In genomic region chr14:84894254-84894653, GRCh38 we compare ENCODE assay signal across 13 cellular contexts.
DNase-seq lines count a peak whose midpoint lies in the region; ATAC-seq and TF ChIP-seq lines count a peak whose summit lies in the region.
"Had no signal": no experiment of that assay in that cellular context is flagged by ENCODE, and none has a peak within 500 bp of the region (broad histone marks: within the 10 kb centered on the region; RNA-seq: fewer than 3 reads in every experiment).

No MANE protein-coding gene starts in this region.

- H3K27me3 ChIP-seq in upper lobe of right lung, result no peaks in the 10 kb centered on the region
- H3K27me3 ChIP-seq: MG63 had no signal

- ATAC-seq in upper lobe of right lung (no peak), HG02623 (IDR thresholded peaks at IDR 0.05; ENCODE audit: unreplicated experiment) (no peak)
- ATAC-seq: CD8-positive, alpha-beta T cell; SK-N-SH treated with all-trans-retinoic acid at 6 μM for 48 hours had no signal

- intact Hi-C loops in upper lobe of right lung (cut with DNase I), result no loop called here

- H3K9me3 ChIP-seq in upper lobe of right lung, result no peaks in the 10 kb centered on the region
- H3K9me3 ChIP-seq: MG63 had no signal

- no peak for TF ChIP-seq CTCF in upper lobe of right lung (IDR thresholded peaks at IDR 0.05)

- H3K4me1 ChIP-seq in upper lobe of right lung, result no peaks in the 10 kb centered on the region

- H3K4me3 ChIP-seq in upper lobe of right lung, result no peak overlapping the region
- H3K4me3 ChIP-seq: MG63 had no signal

- no peaks in the 10 kb centered on the region for H3K36me3 ChIP-seq in upper lobe of right lung
- H3K36me3 ChIP-seq: MG63 had no signal

- peak; percentile 19 for DNase-seq in NCI-H1092 (lab: John Stamatoyannopoulos, UW)
- DNase-seq in NCI-H2081 treated with DMSO at 0.1 percent for 48 hours (lab: John Stamatoyannopoulos, UW), result peak; percentile 6
- DNase-seq in NCI-H524 (lab: John Stamatoyannopoulos, UW), result peak; percentile 16 to 86
- DNase-seq in SHP77 (lab: John Stamatoyannopoulos, UW), result peak; percentile 69 to 74
- DNase-seq in retina, result no peak
- no peak for DNase-seq in upper lobe of right lung
- DNase-seq: CD8-positive, alpha-beta T cell; MG63; NCI-H1436 treated with DMSO at 0.1 percent for 48 hours; NCI-H226 had no signal

- H3K27ac ChIP-seq in upper lobe of right lung, result no peak overlapping the region
- H3K27ac ChIP-seq: KMS-11 had no signal

Comparison
In these comparisons a context has a peak if more than half of its experiments do, and no peak if none do; other contexts are left out.
1. DNase-seq: peak in NCI-H1092 (single experiment), NCI-H2081 treated with DMSO at 0.1 percent for 48 hours (single experiment), NCI-H524 (2 of 2) and SHP77 (2 of 2); none in retina (single experiment) and upper lobe of right lung (single experiment).